In the genomic region with DNA sequence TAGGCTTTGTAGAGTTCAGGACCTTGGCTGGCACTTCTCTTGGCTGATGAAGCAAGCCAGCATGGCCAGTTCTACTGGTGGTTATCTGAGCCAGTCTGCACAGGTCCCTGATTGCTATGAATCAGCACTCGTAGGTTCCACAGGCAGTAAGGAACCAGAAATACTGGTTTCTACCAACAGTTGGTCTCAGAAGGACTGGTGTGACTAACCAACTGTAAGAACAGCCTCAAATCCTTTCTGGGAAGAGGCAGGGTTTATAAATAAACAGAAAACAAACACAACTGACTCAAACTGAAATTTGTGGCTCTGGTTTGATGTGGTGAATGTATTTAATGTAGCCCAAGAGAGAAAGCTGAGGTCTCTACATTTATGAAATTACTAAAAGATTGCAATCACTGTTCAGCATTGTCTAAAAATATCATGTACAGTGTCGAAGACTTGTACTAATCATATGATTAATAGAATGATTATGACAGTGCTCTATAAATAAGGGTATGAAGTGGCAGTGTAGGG, we compare ENCODE assay signal across 7 cellular contexts. TPM values are rescaled to one million over a fixed set of nuclear protein-coding genes. Genes with fewer than 3 reads are reported as not detected.
DNase-seq lines count a peak whose midpoint lies in the region; ATAC-seq lines count a peak whose summit lies in the region.

No MANE protein-coding gene starts in this region.

- H3K4me3 ChIP-seq in aorta (ENCODE audit: low read length in 2 of 2): no peak overlapping the region

- DNase-seq in HuH-7.5 (ENCODE audit: low spot score): peak; percentile 19
- DNase-seq in activated T-cell treated with anti-CD3 and anti-CD28 coated beads, Interleukin-2, amount 50 U/mL, for 48 hours: peak; percentile 46 to 56
- DNase-seq in kidney tubule cell (ENCODE audit: low spot score): peak; percentile 93
- DNase-seq in aorta: no peak
- DNase-seq in caudate nucleus (lab: John Stamatoyannopoulos, UW): no peak

- WGBS in aorta, 2 donors: 1 to 4% methylated on average over 2 of the region's 2 CpGs

- H3K36me3 ChIP-seq in aorta (ENCODE audit: control insufficient read depth in 1 of 2, insufficient read depth in 2 of 2, low read length in 1 of 2): no peaks in the 10 kb centered on the region

- H3K27ac ChIP-seq in aorta (ENCODE audit: low read depth in 1 of 2, low read length in 2 of 2) (peak overlapping the region; percentile 74 to 76), caudate nucleus (ENCODE audit: low read depth, low read length) (no peak overlapping the region)

- peaks cover 3 to 10% of the 10 kb centered on the region in 2 donors for H3K4me1 ChIP-seq in aorta (ENCODE audit: control insufficient read depth in 1 of 2, insufficient read depth in 2 of 2, low read length in 2 of 2)

- ATAC-seq in GM18502 (IDR thresholded peaks at IDR 0.05; ENCODE audit: poor library complexity, unreplicated experiment) (peak; percentile 96), GM21619 (IDR thresholded peaks at IDR 0.05; ENCODE audit: unreplicated experiment) (peak; percentile 93), aorta (ENCODE audit: low FRiP score) (peak; percentile 28)

- H3K27me3 ChIP-seq in aorta (ENCODE audit: control insufficient read depth in 1 of 2, insufficient read depth in 2 of 2, low read length in 1 of 2): no peaks in the 10 kb centered on the region

- intact Hi-C loops in aorta (cut with DNase I): loop anchor here (2.0 to 5.0 kb wide), 3 partner anchors 42 to 223 kb away; partner anchors contain the start of gene RAPH1 (in 2 of the 2)

- no peaks in the 10 kb centered on the region for H3K9me3 ChIP-seq in aorta (ENCODE audit: control insufficient read depth, low read length)

RNA-seq across cellular contexts. Expression of gene RAPH1, which starts 44.1 kb away (rescaled TPM):
- 10 to 100 TPM; 62.0 to 74.2 TPM for total RNA-seq in aorta
- polyA plus RNA-seq in aorta: 1 to 10 TPM; 3.7 to 6.4 TPM

Comparison
In these comparisons a context has a peak if more than half of its experiments do, and no peak if none do; other contexts are left out.
1. ATAC-seq: peak in every context shown above with its lines; median percentile 96 in GM18502; 93 in GM21619; 28 in aorta.
2. DNase-seq: peak in HuH-7.5 (single experiment), activated T-cell treated with anti-CD3 and anti-CD28 coated beads, Interleukin-2, amount 50 U/mL, for 48 hours (2 of 2) and kidney tubule cell (single experiment); none in aorta (0 of 2) and caudate nucleus (0 of 61).